In genomic region chr15:58042006-58042405, GRCh38 we compare ENCODE assay signal across 28 cellular contexts. TPM values are rescaled to one million over a fixed set of nuclear protein-coding genes. Genes with fewer than 3 reads are reported as not detected.
"Had no signal": no experiment of that assay in that cellular context is flagged by ENCODE, and none has a peak within 500 bp of the region (broad histone marks: within the 10 kb centered on the region; RNA-seq: fewer than 3 reads in every experiment).

No MANE protein-coding gene starts in this region.

- H3K27ac ChIP-seq: neutrophil, pancreas, psoas muscle, skin epidermis, spleen, suprapubic skin, testis, tibial artery, transverse colon, upper lobe of right lung, uterus had no signal

- FAIRE-seq: pancreas had no signal

- H3K4me2 ChIP-seq: smooth muscle cell had no signal

- H3K4me3 ChIP-seq: pancreas, psoas muscle, skin epidermis, smooth muscle cell, spleen, suprapubic skin, testis, tibial artery, transverse colon, upper lobe of right lung, uterus had no signal

- H3K36me3 ChIP-seq: neutrophil, pancreas, spleen, suprapubic skin, tibial artery, transverse colon, upper lobe of right lung, uterus had no signal

- H3K4me1 ChIP-seq: pancreas, psoas muscle, testis, tibial artery had no signal

- DNase-seq: naive thymus-derived CD8-positive, alpha-beta T cell; nephron progenitor cell; nucleus accumbens; pancreas; psoas muscle; right cardiac atrium; spleen; stimulated activated CD4-positive, alpha-beta T cell treated with anti-CD3 and anti-CD28 coated beads, Interleukin-12 subunit alpha, Interleukin-12 subunit beta, amount 100 ng/mL, for 4 hours; stimulated activated CD4-positive, alpha-beta T cell treated with anti-CD3 and anti-CD28 coated beads, Interleukin-1b, Interleukin-23, amount 100 ng/mL, for 48 hours; stimulated activated CD4-positive, alpha-beta T cell treated with anti-CD3 and anti-CD28 coated beads, Interleukin-4, amount 100 ng/mL, for 1 hour; stimulated activated CD4-positive, alpha-beta T cell treated with anti-CD3 and anti-CD28 coated beads, Interleukin-4, amount 100 ng/mL, for 4 hours; stimulated activated CD8-positive, alpha-beta memory T cell treated with anti-CD3 and anti-CD28 coated beads, Interleukin-4, amount 100 ng/mL, for 48 hours; stimulated activated naive CD4-positive, alpha-beta T cell; stimulated activated naive CD8-positive, alpha-beta T cell treated with anti-CD3 and anti-CD28 coated beads, Interleukin-15, amount 100 ng/mL, for 72 hours; stimulated activated naive CD8-positive, alpha-beta T cell treated with anti-CD3 and anti-CD28 coated beads, Interleukin-15, Interleukin-2, amounts not matched to agents 100 U/mL and 50 U/mL, for 24 hours; substantia nigra; testis; tibial artery; transverse colon; upper lobe of right lung; uterus had no signal

- ATAC-seq: naive thymus-derived CD8-positive, alpha-beta T cell; natural killer cell treated with Interleukin-12 subunit alpha and Interleukin-12 subunit beta and Interleukin-15 and Interleukin-18, amount 100 ng/mL, for 72 hours; pancreas; psoas muscle; right cardiac atrium; sciatic nerve; stimulated activated memory B cell treated with anti-CD40 and anti-IgM and Interleukin-4, amounts not matched to agents 10 μg/mL and 1 μg/mL and 100 μg/mL, for 72 hours; stimulated activated naive CD8-positive, alpha-beta T cell treated with anti-CD3 and anti-CD28 coated beads, Interleukin-15, amount 100 ng/mL, for 72 hours; stimulated activated naive CD8-positive, alpha-beta T cell treated with anti-CD3 and anti-CD28 coated beads, Interleukin-15, Interleukin-2, amounts not matched to agents 100 U/mL and 50 U/mL, for 24 hours; upper lobe of right lung had no signal

- H3K9me3 ChIP-seq: neutrophil, pancreas, psoas muscle, spleen, suprapubic skin, testis, tibial artery, transverse colon, upper lobe of right lung, uterus had no signal

- H3K27me3 ChIP-seq: testis, tibial artery, transverse colon, upper lobe of right lung, uterus had no signal

RNA-seq across cellular contexts. Expression of gene ALDH1A2, which starts 23.5 kb away (rescaled TPM):
- total RNA-seq: naive thymus-derived CD8-positive, alpha-beta T cell; natural killer cell treated with Interleukin-12 subunit alpha and Interleukin-12 subunit beta and Interleukin-15 and Interleukin-18, amount 100 ng/mL, for 72 hours had no signal
- polyA plus RNA-seq: naive thymus-derived CD8-positive, alpha-beta T cell had no signal
